Comparison of ENCODE assay signal across 14 cellular contexts in genomic region chr17:83103938-83104311, GRCh38. TPM values are rescaled to one million over a fixed set of nuclear protein-coding genes. Genes with fewer than 3 reads are reported as not detected.
DNase-seq lines count a peak whose midpoint lies in the region; ATAC-seq and TF ChIP-seq lines count a peak whose summit lies in the region.
"Had no signal": no experiment of that assay in that cellular context is flagged by ENCODE, and none has a peak within 500 bp of the region (broad histone marks: within the 10 kb centered on the region; RNA-seq: fewer than 3 reads in every experiment).

No MANE protein-coding gene starts in this region.

- no peaks in the 10 kb centered on the region for H3K36me3 Mint-ChIP-seq in CD8-positive, alpha-beta T cell
- peaks cover 67% of the 10 kb centered on the region for H3K36me3 Mint-ChIP-seq in stimulated activated effector memory CD8-positive, alpha-beta T cell treated with anti-CD3 and anti-CD28 coated beads, Interleukin-12 subunit alpha, Interleukin-12 subunit beta, amount 100 ng/mL, for 72 hours
- H3K36me3 Mint-ChIP-seq: type B pancreatic cell had no signal

- H3K27ac ChIP-seq in CD8-positive, alpha-beta T cell (ENCODE audit: low read depth, low read length) = no peak overlapping the region
- H3K27ac ChIP-seq in HCT116 (ENCODE audit: low read depth, low read length) = no peak overlapping the region; the same call in 1 of the 2 replicates
- peak overlapping the region; percentile 54 to 75 (median 72) for H3K27ac ChIP-seq in esophagus muscularis mucosa (replicated peaks in 1 of 4)
- H3K27ac ChIP-seq: colonic mucosa had no signal

- no peaks in the 10 kb centered on the region for H4K20me1 ChIP-seq in HCT116 (ENCODE audit: insufficient read depth)

- no peak overlapping the region for H3K4me3 ChIP-seq in CD8-positive, alpha-beta T cell (ENCODE audit: low read depth, low read length)
- no peak overlapping the region; a peak in 1 of 4 replicates for H3K4me3 ChIP-seq in HCT116 (replicated peaks in 1 of 2; ENCODE audit: low read depth in 1 of 2, low read length in 2 of 2)
- peak overlapping the region; percentile 20 to 39 (median 27) for H3K4me3 ChIP-seq in esophagus muscularis mucosa
- H3K4me3 ChIP-seq: colonic mucosa had no signal

- H3K36me3 ChIP-seq in CD8-positive, alpha-beta T cell (ENCODE audit: insufficient read depth, low read length) = no peaks in the 10 kb centered on the region
- no peaks in the 10 kb centered on the region for H3K36me3 ChIP-seq in HCT116 (ENCODE audit: control insufficient read depth in 1 of 2, insufficient read depth in 2 of 2, low read length in 2 of 2)
- H3K36me3 ChIP-seq in esophagus muscularis mucosa = no peaks in the 10 kb centered on the region
- H3K36me3 ChIP-seq: colonic mucosa had no signal

- H3K9me2 ChIP-seq in HCT116 (ENCODE audit: insufficient read depth) = no peaks in the 10 kb centered on the region

- H3K4me1 ChIP-seq in CD8-positive, alpha-beta T cell (ENCODE audit: insufficient read depth, low read length) = peaks cover 15% of the 10 kb centered on the region
- H3K4me1 ChIP-seq in HCT116 (ENCODE audit: control insufficient read depth in 1 of 2, insufficient read depth in 2 of 2, low read length in 2 of 2) (peaks cover 13 to 36% of the 10 kb centered on the region in 2 experiments), esophagus muscularis mucosa (peaks cover 26 to 68% (median 61%) of the 10 kb centered on the region in 4 donors)

- no TSS peak for BruUV-seq in HCT116 (replicated peaks; lab: Mats Ljungman, UMichigan)

- no peaks in the 10 kb centered on the region for H3K27me3 ChIP-seq in CD8-positive, alpha-beta T cell (ENCODE audit: insufficient read depth, low read length)
- H3K27me3 ChIP-seq in HCT116 (ENCODE audit: insufficient read depth, low read length) (no peaks in the 10 kb centered on the region), esophagus muscularis mucosa (peaks cover 3 to 44% (median 8%) of the 10 kb centered on the region in 4 donors)

- POLR2A ChIA-PET in CD8-positive, alpha-beta T cell (lab: Charles Lee) = no interaction called here
- POLR2A ChIA-PET in HCT116 (lab: Charles Lee) (no interaction called here), GM10248 (lab: Yijun Ruan, JAX) (no interaction called here)

- TF ChIP-seq EP300 in esophagus muscularis mucosa (IDR thresholded peaks at IDR 0.05) = no peak

- CTCF ChIA-PET in CD8-positive, alpha-beta T cell (lab: Charles Lee) = interaction anchor here (0.5 kb wide), 1 partner anchor 647 kb away, joined by 3 read pairs; no protein-coding TSS in a partner anchor
- CTCF ChIA-PET in HCT116 (lab: Charles Lee) = no interaction called here
- CTCF ChIA-PET in GM10248 (lab: Yijun Ruan, JAX) = no interaction called here

- H3K9me3 ChIP-seq in CD8-positive, alpha-beta T cell (ENCODE audit: low read length) = no peaks in the 10 kb centered on the region
- H3K9me3 ChIP-seq in HCT116 (ENCODE audit: control insufficient read depth in 1 of 2, insufficient read depth in 1 of 2, low read depth in 1 of 2, low read length in 2 of 2) = peaks cover 0 to 8% of the 10 kb centered on the region in 2 experiments; a peak in 1 of 4 replicates
- H3K9me3 ChIP-seq in esophagus muscularis mucosa = no peaks in the 10 kb centered on the region
- H3K9me3 ChIP-seq: colonic mucosa had no signal

- H3K27me3 Mint-ChIP-seq in CD8-positive, alpha-beta T cell (ENCODE audit: low read depth) = peaks cover 12% of the 10 kb centered on the region

- no peak for ATAC-seq in CD8-positive, alpha-beta T cell
- ATAC-seq in HCT116 (no peak), HG03139 (IDR thresholded peaks at IDR 0.05; ENCODE audit: unreplicated experiment) (no peak)
- ATAC-seq in stimulated activated effector memory CD8-positive, alpha-beta T cell treated with anti-CD3 and anti-CD28 coated beads, Interleukin-12 subunit alpha, Interleukin-12 subunit beta, amount 100 ng/mL, for 72 hours = no peak

- WGBS in esophagus muscularis mucosa = 62% methylated on average over 11 of the region's 11 CpGs

- peaks cover 9% of the 10 kb centered on the region for H3K4me1 Mint-ChIP-seq in CD8-positive, alpha-beta T cell (ENCODE audit: low read depth)
- peaks cover 9% of the 10 kb centered on the region for H3K4me1 Mint-ChIP-seq in stimulated activated effector memory CD8-positive, alpha-beta T cell treated with anti-CD3 and anti-CD28 coated beads, Interleukin-12 subunit alpha, Interleukin-12 subunit beta, amount 100 ng/mL, for 72 hours

- intact Hi-C loops in CD8-positive, alpha-beta T cell (cut with DNase I, micrococcal nuclease) = no loop called here
- intact Hi-C loops in HCT116 (cut with micrococcal nuclease) = no loop called here
- intact Hi-C loops in esophagus muscularis mucosa (cut with DNase I) = no loop called here

- RAD21 ChIA-PET in HCT116 (lab: Charles Lee; ENCODE audit: low non-redundant PET in 1 of 2, low total read pairs in 2 of 2, uncharacterized antibody in 2 of 2, unreplicated experiment in 2 of 2) = no interaction called here

- no peaks in the 10 kb centered on the region for H3K79me2 ChIP-seq in HCT116 (ENCODE audit: insufficient read depth, low read length)

- no peak overlapping the region for H3K27ac Mint-ChIP-seq in CD8-positive, alpha-beta T cell
- H3K27ac Mint-ChIP-seq in stimulated activated effector memory CD8-positive, alpha-beta T cell treated with anti-CD3 and anti-CD28 coated beads, Interleukin-12 subunit alpha, Interleukin-12 subunit beta, amount 100 ng/mL, for 72 hours = peak overlapping the region; percentile 32
- H3K27ac Mint-ChIP-seq: T-helper 2 cell treated with Interferon-gamma antibody and Interleukin-4, amounts not matched to agents 5 μg/mL and 100 μg/mL, for 36 hours had no signal

- TF ChIP-seq CTCF in CD8-positive, alpha-beta T cell (IDR thresholded peaks at IDR 0.05) = no peak
- TF ChIP-seq CTCF in HCT116 (IDR thresholded peaks at IDR 0.05 in 2 of 3, conservative IDR thresholded peaks at IDR 0.05 in 1 of 3; ENCODE audit: borderline replicate concordance in 1 of 3, insufficient read depth in 1 of 3, low read depth in 2 of 3, low read length in 2 of 3) (no peak), esophagus muscularis mucosa (IDR thresholded peaks at IDR 0.05) (no peak), GM10248 (IDR thresholded peaks at IDR 0.05; ENCODE audit: control extremely low read depth, extremely low read depth, low read depth, missing control alignments) (no peak)

- H3K4me3 Mint-ChIP-seq in CD8-positive, alpha-beta T cell = peak overlapping the region; percentile 45
- peak overlapping the region; percentile 38 for H3K4me3 Mint-ChIP-seq in stimulated activated effector memory CD8-positive, alpha-beta T cell treated with anti-CD3 and anti-CD28 coated beads, Interleukin-12 subunit alpha, Interleukin-12 subunit beta, amount 100 ng/mL, for 72 hours
- H3K4me3 Mint-ChIP-seq: T-helper 2 cell treated with Interferon-gamma antibody and Interleukin-4, amounts not matched to agents 5 μg/mL and 100 μg/mL, for 36 hours; type B pancreatic cell had no signal

- H3K4me2 ChIP-seq in HCT116 (ENCODE audit: low read length) = peak overlapping the region; percentile 65

- no peak for DNase-seq in CD8-positive, alpha-beta T cell
- DNase-seq in HCT116 (ENCODE audit: low read depth, low spot score) = no peak
- DNase-seq in esophagus muscularis mucosa (ENCODE audit: extremely low spot score) = no peak
- no peak for DNase-seq in stimulated activated effector memory CD8-positive, alpha-beta T cell treated with anti-CD3 and anti-CD28 coated beads, Interleukin-12 subunit alpha, Interleukin-12 subunit beta, amount 100 ng/mL, for 72 hours (ENCODE audit: low spot score in 2 of 2)
- no peak for DNase-seq in GM10248 (ENCODE audit: extremely low spot score)
- no peak for DNase-seq in NCI-H2107 (lab: John Stamatoyannopoulos, UW)
- DNase-seq: activated CD4-positive, CD25-positive, alpha-beta regulatory T cell treated with anti-CD3 and anti-CD28 coated beads, Interleukin-2, amount 50 U/mL, for 72 hours; activated gamma-delta T cell treated with Interleukin-2 at 50 U/mL for 16 hours; AML-193; NCI-H748 treated with DMSO at 0.1 percent for 48 hours had no signal

- no peaks in the 10 kb centered on the region for H3K9me3 Mint-ChIP-seq in CD8-positive, alpha-beta T cell
- no peaks in the 10 kb centered on the region for H3K9me3 Mint-ChIP-seq in stimulated activated effector memory CD8-positive, alpha-beta T cell treated with anti-CD3 and anti-CD28 coated beads, Interleukin-12 subunit alpha, Interleukin-12 subunit beta, amount 100 ng/mL, for 72 hours
- H3K9me3 Mint-ChIP-seq: T-helper 2 cell treated with Interferon-gamma antibody and Interleukin-4, amounts not matched to agents 5 μg/mL and 100 μg/mL, for 36 hours; type B pancreatic cell had no signal

- H3K9ac ChIP-seq in HCT116 (ENCODE audit: low read length) = no peak overlapping the region

- TF ChIP-seq RAD21 in HCT116 (IDR thresholded peaks at IDR 0.05; ENCODE audit: low read depth) = no peak

- TF ChIP-seq POLR2A in HCT116 (IDR thresholded peaks at IDR 0.05; ENCODE audit: borderline replicate concordance, extremely low read depth, insufficient read depth, insufficient read length) = no peak
- TF ChIP-seq POLR2A in esophagus muscularis mucosa (IDR thresholded peaks at IDR 0.05; ENCODE audit: low read depth) = no peak

- no peak overlapping the region for H2AFZ ChIP-seq in HCT116 (ENCODE audit: low read depth, low read length, poor library complexity, severe bottlenecking)

TF ChIP-seq in HCT116, 20 proteins besides CTCF, POLR2A, EP300 and RAD21 (continues in another document):
- no peak for TF ChIP-seq CBX3 (IDR thresholded peaks at IDR 0.05; ENCODE audit: low read depth)
- TF ChIP-seq, protein P1, sequence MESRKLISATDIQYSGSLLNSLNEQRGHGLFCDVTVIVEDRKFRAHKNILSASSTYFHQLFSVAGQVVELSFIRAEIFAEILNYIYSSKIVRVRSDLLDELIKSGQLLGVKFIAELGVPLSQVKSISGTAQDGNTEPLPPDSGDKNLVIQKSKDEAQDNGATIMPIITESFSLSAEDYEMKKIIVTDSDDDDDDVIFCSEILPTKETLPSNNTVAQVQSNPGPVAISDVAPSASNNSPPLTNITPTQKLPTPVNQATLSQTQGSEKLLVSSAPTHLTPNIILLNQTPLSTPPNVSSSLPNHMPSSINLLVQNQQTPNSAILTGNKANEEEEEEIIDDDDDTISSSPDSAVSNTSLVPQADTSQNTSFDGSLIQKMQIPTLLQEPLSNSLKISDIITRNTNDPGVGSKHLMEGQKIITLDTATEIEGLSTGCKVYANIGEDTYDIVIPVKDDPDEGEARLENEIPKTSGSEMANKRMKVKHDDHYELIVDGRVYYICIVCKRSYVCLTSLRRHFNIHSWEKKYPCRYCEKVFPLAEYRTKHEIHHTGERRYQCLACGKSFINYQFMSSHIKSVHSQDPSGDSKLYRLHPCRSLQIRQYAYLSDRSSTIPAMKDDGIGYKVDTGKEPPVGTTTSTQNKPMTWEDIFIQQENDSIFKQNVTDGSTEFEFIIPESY (IDR thresholded peaks at IDR 0.05; ENCODE audit: extremely low read depth, insufficient replicate concordance, low read length) = no peak
- TF ChIP-seq EZH2 (IDR thresholded peaks at IDR 0.05) = no peak
- TF ChIP-seq, protein P2, sequence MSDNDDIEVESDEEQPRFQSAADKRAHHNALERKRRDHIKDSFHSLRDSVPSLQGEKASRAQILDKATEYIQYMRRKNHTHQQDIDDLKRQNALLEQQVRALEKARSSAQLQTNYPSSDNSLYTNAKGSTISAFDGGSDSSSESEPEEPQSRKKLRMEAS (IDR thresholded peaks at IDR 0.05) = no peak

RNA-seq across cellular contexts. Expression of gene METRNL, which starts 24.5 kb away (rescaled TPM):
- total RNA-seq in CD8-positive, alpha-beta T cell = 100 to 1,000 TPM; 153 to 158 TPM
- total RNA-seq in HCT116 (2021; ENCODE audit: unreplicated experiment) (58.7 TPM), esophagus muscularis mucosa (100 to 1,000 TPM in 1 of 4 donors, 10 to 100 TPM in 3; 36.5 to 124 (median 61.5) TPM)
- polyA plus RNA-seq in HCT116 (2012) = 89.0 and 104 TPM in 2 replicates

Comparison
In these comparisons a context has a peak if more than half of its experiments do, and no peak if none do; other contexts are left out.
1. H3K27ac ChIP-seq: peak in esophagus muscularis mucosa (4 of 4); none in CD8-positive, alpha-beta T cell (single experiment) and HCT116 (single experiment).
2. H3K4me3 ChIP-seq: peak in esophagus muscularis mucosa (4 of 4); none in CD8-positive, alpha-beta T cell (single experiment) and HCT116 (0 of 2).